In the genomic region with DNA sequence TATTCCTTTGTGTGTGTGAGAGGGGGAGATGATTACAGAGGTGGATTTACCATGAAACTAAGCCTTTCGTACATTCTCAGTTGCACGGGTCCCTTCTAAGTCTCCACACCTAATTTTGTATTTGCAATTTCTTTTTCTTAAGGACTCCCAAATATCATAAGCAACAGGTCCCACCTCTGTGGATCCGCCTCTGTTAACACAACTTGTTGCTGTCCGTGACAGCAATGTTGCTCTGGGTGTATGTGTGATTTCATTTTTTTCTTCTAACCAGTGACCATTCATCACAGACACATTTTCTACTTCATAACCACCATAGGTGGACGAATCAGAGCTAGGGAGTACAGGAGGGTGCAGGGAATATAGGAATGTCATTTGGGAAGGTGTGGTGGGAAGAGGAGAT, we compare ENCODE assay signal across 7 cellular contexts.
"Had no signal": no experiment of that assay in that cellular context is flagged by ENCODE, and none has a peak within 500 bp of the region (broad histone marks: within the 10 kb centered on the region; RNA-seq: fewer than 3 reads in every experiment).

No MANE protein-coding gene starts in this region.

- H3K4me3 ChIP-seq: K562 had no signal

- ATAC-seq: HepG2, K562 had no signal

- DNase-seq: IMR-90, KBM-7, KG1 had no signal

- H3K4me1 Mint-ChIP-seq: IgD-negative memory B cell had no signal

- H3K27ac Mint-ChIP-seq: IgD-negative memory B cell had no signal

- H3K36me3 Mint-ChIP-seq: IgD-negative memory B cell had no signal

- H3K4me3 Mint-ChIP-seq: IgD-negative memory B cell had no signal

- H3K27me3 Mint-ChIP-seq: IgD-negative memory B cell had no signal

- H3K27ac ChIP-seq: HL-60 had no signal
